Comparison of ENCODE assay signal across 8 cellular contexts in the genomic region with DNA sequence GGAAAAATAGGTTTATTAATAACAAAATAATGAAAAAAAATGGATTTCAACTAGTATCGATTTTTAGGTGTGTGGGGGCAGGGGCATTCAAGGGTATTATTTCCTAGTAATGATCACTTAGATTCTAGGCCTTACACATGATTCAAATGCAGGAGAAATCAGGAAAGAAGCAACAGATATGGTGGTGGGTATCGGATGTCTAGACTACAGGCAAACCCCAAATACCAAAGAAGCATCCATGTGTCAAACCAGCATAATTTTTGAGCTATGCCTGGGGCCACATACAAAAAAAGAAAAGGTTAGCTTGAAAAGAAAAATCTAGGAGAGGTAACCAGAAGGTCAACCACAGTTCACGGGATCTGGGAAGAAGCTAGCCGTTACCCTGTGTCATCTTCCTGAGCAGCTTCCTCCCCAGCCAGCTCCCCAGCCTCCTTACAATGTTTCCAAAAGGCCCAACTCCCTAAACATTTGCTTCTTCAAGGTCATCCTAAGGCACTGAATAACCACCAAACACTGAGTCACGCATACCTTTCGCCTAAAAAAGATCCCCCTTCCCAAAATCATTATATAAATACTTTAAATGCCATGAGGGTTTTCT. TPM values are rescaled to one million over a fixed set of nuclear protein-coding genes. Genes with fewer than 3 reads are reported as not detected.
A peak's percentile ranks its signal among the peaks of the same experiment; 100 is the strongest.
DNase-seq lines count a peak whose midpoint lies in the region; ATAC-seq and TF ChIP-seq lines count a peak whose summit lies in the region.

No MANE protein-coding gene starts in this region.

- H3K9me3 Mint-ChIP-seq in CD8-positive, alpha-beta memory T cell = no peaks in the 10 kb centered on the region

- no peaks in the 10 kb centered on the region for H3K36me3 ChIP-seq in CD8-positive, alpha-beta memory T cell (ENCODE audit: insufficient read depth, low read length)
- H3K36me3 ChIP-seq in KOPT-K1 (ENCODE audit: insufficient read depth, low read length) = no peaks in the 10 kb centered on the region
- no peaks in the 10 kb centered on the region for H3K36me3 ChIP-seq in mucosa of rectum (ENCODE audit: control insufficient read depth in 2 of 2, insufficient read depth in 2 of 2, low read length in 2 of 2)

- ATAC-seq in HG03045 (IDR thresholded peaks at IDR 0.05; ENCODE audit: unreplicated experiment) = no peak

- H3K9me3 ChIP-seq in CD8-positive, alpha-beta memory T cell (ENCODE audit: low read length) = no peaks in the 10 kb centered on the region
- H3K9me3 ChIP-seq in KOPT-K1 (ENCODE audit: insufficient read depth, low read length, poor library complexity, severe bottlenecking) (no peaks in the 10 kb centered on the region), mucosa of rectum (ENCODE audit: control insufficient read depth in 2 of 2, low read length in 2 of 2) (no peaks in the 10 kb centered on the region)

- H3K4me1 ChIP-seq in CD8-positive, alpha-beta memory T cell (ENCODE audit: insufficient read depth, low read length) = peaks cover 53% of the 10 kb centered on the region
- peaks cover 12 to 13% of the 10 kb centered on the region in 2 donors for H3K4me1 ChIP-seq in mucosa of rectum (ENCODE audit: control insufficient read depth in 2 of 2, insufficient read depth in 2 of 2, low read length in 2 of 2)

- TF ChIP-seq CTCF in foreskin fibroblast (IDR thresholded peaks at IDR 0.05; ENCODE audit: low read depth, low read length) = no peak

- H3K27ac ChIP-seq in CD8-positive, alpha-beta memory T cell (ENCODE audit: low read depth, low read length) = peak overlapping the region; percentile 91
- H3K27ac ChIP-seq in KOPT-K1 (ENCODE audit: low read depth, low read length, poor library complexity, severe bottlenecking) (peak overlapping the region; percentile 83), mucosa of rectum (ENCODE audit: low read depth in 2 of 2, low read length in 2 of 2) (peak overlapping the region; percentile 93 to 94)

- H3K4me3 ChIP-seq in CD8-positive, alpha-beta memory T cell (ENCODE audit: low read length) = peak overlapping the region; percentile 81
- H3K4me3 ChIP-seq in mucosa of rectum (ENCODE audit: low read length in 2 of 2) = peak overlapping the region; percentile 30 to 99
- H3K4me3 ChIP-seq in foreskin fibroblast (ENCODE audit: low read depth in 1 of 2, low read length in 2 of 2) = peak overlapping the region in 1 of 2 donors; percentile 89

- no peaks in the 10 kb centered on the region for H3K27me3 ChIP-seq in CD8-positive, alpha-beta memory T cell (ENCODE audit: insufficient read depth, low read length, poor library complexity, severe bottlenecking)
- H3K27me3 ChIP-seq in mucosa of rectum (ENCODE audit: control insufficient read depth in 2 of 2, insufficient read depth in 2 of 2, low read length in 2 of 2) = no peaks in the 10 kb centered on the region

- H3K27me3 Mint-ChIP-seq in CD8-positive, alpha-beta memory T cell = peaks cover 0 to 2% of the 10 kb centered on the region in 2 donors

- DNase-seq in CD8-positive, alpha-beta memory T cell = no peak
- peak; percentile 55 for DNase-seq in astrocyte of the hippocampus (ENCODE audit: low read depth, low spot score)
- DNase-seq in foreskin fibroblast = no peak
- no peak for DNase-seq in HUDEP-2 (lab: John Stamatoyannopoulos, UW; ENCODE audit: unreplicated experiment in 76 of 76)
- DNase-seq in NCI-H1694 (lab: John Stamatoyannopoulos, UW) = no peak

- POLR2A ChIA-PET in CD8-positive, alpha-beta memory T cell (lab: Charles Lee) = interaction anchor here (0.6 to 1.9 kb wide), 2 partner anchors 15 to 1942 kb away, joined by 4 to 9 read pairs; partner anchors contain the start of gene ERGIC2

- peak overlapping the region in 7 of 8 donors; percentile 64 to 99 (median 97) for H3K27ac Mint-ChIP-seq in CD8-positive, alpha-beta memory T cell

- peak overlapping the region; percentile 89 to 100 (median 98) for H3K4me3 Mint-ChIP-seq in CD8-positive, alpha-beta memory T cell

- peaks cover 62 to 78% (median 76%) of the 10 kb centered on the region in 3 donors for H3K4me1 Mint-ChIP-seq in CD8-positive, alpha-beta memory T cell

- H3K36me3 Mint-ChIP-seq in CD8-positive, alpha-beta memory T cell = peaks cover 0 to 23% (median 0%) of the 10 kb centered on the region in 3 donors

- CTCF ChIA-PET in CD8-positive, alpha-beta memory T cell (lab: Charles Lee) = interaction anchor here (2.0 kb wide), 1 partner anchor 51 kb away, joined by 6 read pairs; no protein-coding TSS in a partner anchor

- H3K9ac ChIP-seq in mucosa of rectum (ENCODE audit: low read depth in 1 of 2, low read length in 2 of 2) = peak overlapping the region; percentile 93 to 96

RNA-seq across cellular contexts. Expression of gene SINHCAF, which starts 3.2 kb away (rescaled TPM):
- 100 to 1,000 TPM; 143 to 149 TPM for total RNA-seq in CD8-positive, alpha-beta memory T cell
- polyA plus RNA-seq in CD8-positive, alpha-beta memory T cell = 55.9 TPM
